In the genomic region with DNA sequence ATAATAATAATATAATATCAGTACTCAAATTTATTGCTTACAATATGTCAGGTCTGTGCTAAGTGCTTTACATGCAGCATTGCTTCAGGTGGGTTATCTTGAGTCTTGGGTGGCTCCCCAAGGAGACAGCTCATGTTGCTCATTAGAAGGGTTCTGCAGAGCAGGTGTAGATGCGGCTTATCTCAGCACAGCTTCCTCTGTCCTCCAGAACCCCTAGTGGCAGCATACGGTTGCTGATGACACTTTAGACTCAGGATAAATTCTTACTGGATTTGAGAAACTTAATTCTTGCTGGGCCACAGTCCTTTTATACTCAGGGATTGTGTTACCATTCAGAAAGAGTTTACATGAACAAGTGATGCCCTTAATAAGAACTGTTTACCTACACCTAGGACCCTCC, we compare ENCODE assay signal across 10 cellular contexts. TPM values are rescaled to one million over a fixed set of nuclear protein-coding genes. Genes with fewer than 3 reads are reported as not detected.
DNase-seq lines count a peak whose midpoint lies in the region; ATAC-seq and TF ChIP-seq lines count a peak whose summit lies in the region.
"Had no signal": no experiment of that assay in that cellular context is flagged by ENCODE, and none has a peak within 500 bp of the region (broad histone marks: within the 10 kb centered on the region; RNA-seq: fewer than 3 reads in every experiment).

No MANE protein-coding gene starts in this region.

- H3K9me3 ChIP-seq in liver (ENCODE audit: control insufficient read depth in 4 of 4, low read length in 3 of 4) (no peaks in the 10 kb centered on the region), vagina (no peaks in the 10 kb centered on the region)
- H3K9me3 ChIP-seq: prostate gland had no signal

- H3K27me3 ChIP-seq in H7 (ENCODE audit: control insufficient read depth, insufficient read depth, low read length) (no peaks in the 10 kb centered on the region), liver (ENCODE audit: control insufficient read depth in 4 of 4, insufficient read depth in 4 of 4, low read length in 3 of 4) (no peaks in the 10 kb centered on the region), vagina (no peaks in the 10 kb centered on the region)

- H3K36me3 Mint-ChIP-seq in activated CD4-positive, alpha-beta T cell treated with anti-CD3 and anti-CD28 coated beads, Interleukin-2, amount 10 ng/mL, durations not matched to agents 7 days and 5 days (ENCODE audit: low read depth) = peaks cover 29% of the 10 kb centered on the region

- H3K27me3 Mint-ChIP-seq in activated CD4-positive, alpha-beta T cell treated with anti-CD3 and anti-CD28 coated beads, Interleukin-2, amount 10 ng/mL, durations not matched to agents 7 days and 5 days = no peaks in the 10 kb centered on the region

- POLR2A ChIA-PET in activated CD4-positive, alpha-beta T cell treated with anti-CD3 and anti-CD28 coated beads, Interleukin-2, amount 10 ng/mL, durations not matched to agents 7 days and 5 days (lab: Charles Lee) = no interaction called here

- H3K9me3 Mint-ChIP-seq in activated CD4-positive, alpha-beta T cell treated with anti-CD3 and anti-CD28 coated beads, Interleukin-2, amount 10 ng/mL, durations not matched to agents 7 days and 5 days = no peaks in the 10 kb centered on the region

- H3K27ac Mint-ChIP-seq in activated CD4-positive, alpha-beta T cell treated with anti-CD3 and anti-CD28 coated beads, Interleukin-2, amount 10 ng/mL, durations not matched to agents 7 days and 5 days = no peak overlapping the region

- 66% methylated on average over 2 of the region's 2 CpGs for WGBS in liver

- H3K4me1 Mint-ChIP-seq in activated CD4-positive, alpha-beta T cell treated with anti-CD3 and anti-CD28 coated beads, Interleukin-2, amount 10 ng/mL, durations not matched to agents 7 days and 5 days = peaks cover 34% of the 10 kb centered on the region

- H3K4me1 ChIP-seq in liver (ENCODE audit: control insufficient read depth in 4 of 4, insufficient read depth in 4 of 4, low read length in 3 of 4) (peaks cover 0 to 8% (median 3%) of the 10 kb centered on the region in 4 donors), vagina (peaks cover 21% of the 10 kb centered on the region)
- H3K4me1 ChIP-seq: prostate gland had no signal

- ATAC-seq in GM19397 (IDR thresholded peaks at IDR 0.05; ENCODE audit: unreplicated experiment) = no peak

- TF ChIP-seq CTCF in liver (IDR thresholded peaks at IDR 0.05; ENCODE audit: low read depth, low read length, missing input control) (peak; percentile 14), vagina (IDR thresholded peaks at IDR 0.05) (no peak)

- H3K9ac ChIP-seq in liver (ENCODE audit: low read depth in 1 of 2, low read length in 2 of 2) = no peak overlapping the region

- H3K4me3 ChIP-seq in H7 (ENCODE audit: insufficient read depth, low read depth, low read length) (no peak overlapping the region), liver (ENCODE audit: low read depth in 1 of 3, low read length in 3 of 3) (no peak overlapping the region), vagina (no peak overlapping the region)
- H3K4me3 ChIP-seq: prostate gland had no signal

- peak; percentile 21 for DNase-seq in DMS53 (lab: John Stamatoyannopoulos, UW)
- DNase-seq in DMS53 treated with DMSO at 0.1 percent for 48 hours (lab: John Stamatoyannopoulos, UW; ENCODE audit: unreplicated experiment) = no peak
- DNase-seq in H7 = peak; percentile 47
- peak; percentile 23 for DNase-seq in activated CD4-positive, alpha-beta T cell treated with anti-CD3 and anti-CD28 coated beads, Interleukin-2, amount 10 ng/mL, durations not matched to agents 7 days and 5 days
- no peak for DNase-seq in vagina (ENCODE audit: extremely low spot score in 2 of 2)
- DNase-seq in NOMO-1 treated with DMSO at 0.1 percent for 48 hours (lab: John Stamatoyannopoulos, UW; ENCODE audit: unreplicated experiment) = no peak
- DNase-seq: 8988T had no signal

- intact Hi-C loops in vagina (cut with DNase I) = no loop called here

- H3K36me3 ChIP-seq in H7 (replicated peaks; ENCODE audit: control insufficient read depth, insufficient read depth, low read length) = no peaks in the 10 kb centered on the region; the same call in 1 of the 2 replicates
- H3K36me3 ChIP-seq in liver (ENCODE audit: control insufficient read depth in 4 of 4, insufficient read depth in 3 of 4, low read depth in 1 of 4, low read length in 3 of 4) = peaks cover under 1 to 10% (median 3%) of the 10 kb centered on the region in 4 donors
- no peaks in the 10 kb centered on the region for H3K36me3 ChIP-seq in vagina
- H3K36me3 ChIP-seq: prostate gland had no signal

- H3K27ac ChIP-seq in liver (ENCODE audit: low read depth in 1 of 2, low read length in 2 of 2) = no peak overlapping the region
- no peak overlapping the region for H3K27ac ChIP-seq in vagina
- H3K27ac ChIP-seq: prostate gland had no signal

- TF ChIP-seq POLR2A in vagina (IDR thresholded peaks at IDR 0.05) = no peak

- CTCF ChIA-PET in activated CD4-positive, alpha-beta T cell treated with anti-CD3 and anti-CD28 coated beads, Interleukin-2, amount 10 ng/mL, durations not matched to agents 7 days and 5 days (lab: Charles Lee) = interaction anchor here (0.6 to 1.7 kb wide), 4 partner anchors 9 to 22 kb away, joined by 3 to 6 read pairs (median 4); a partner anchor contains a TSS

- peak; percentile 24 to 51 for TF ChIP-seq RAD21 in liver (IDR thresholded peaks at IDR 0.05)

- no peak overlapping the region for H3K4me3 Mint-ChIP-seq in activated CD4-positive, alpha-beta T cell treated with anti-CD3 and anti-CD28 coated beads, Interleukin-2, amount 10 ng/mL, durations not matched to agents 7 days and 5 days

TF ChIP-seq in liver, 16 proteins besides CTCF, POLR2A, EP300 and RAD21:
- TF ChIP-seq HNF4G (IDR thresholded peaks at IDR 0.05) (no peak), JUND (IDR thresholded peaks at IDR 0.05) (no peak), HNF4A (conservative IDR thresholded peaks at IDR 0.05) (no peak), SP1 (IDR thresholded peaks at IDR 0.05) (no peak), EGR1 (IDR thresholded peaks at IDR 0.05; ENCODE audit: low read depth in 2 of 2) (no peak), FOXA1 (IDR thresholded peaks at IDR 0.05) (no peak), RXRA (IDR thresholded peaks at IDR 0.05) (no peak), TAF1 (conservative IDR thresholded peaks at IDR 0.05) (no peak)
- TF ChIP-seq, protein P1, sequence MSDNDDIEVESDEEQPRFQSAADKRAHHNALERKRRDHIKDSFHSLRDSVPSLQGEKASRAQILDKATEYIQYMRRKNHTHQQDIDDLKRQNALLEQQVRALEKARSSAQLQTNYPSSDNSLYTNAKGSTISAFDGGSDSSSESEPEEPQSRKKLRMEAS (IDR thresholded peaks at IDR 0.05) = no peak
- TF ChIP-seq, protein P2, sequence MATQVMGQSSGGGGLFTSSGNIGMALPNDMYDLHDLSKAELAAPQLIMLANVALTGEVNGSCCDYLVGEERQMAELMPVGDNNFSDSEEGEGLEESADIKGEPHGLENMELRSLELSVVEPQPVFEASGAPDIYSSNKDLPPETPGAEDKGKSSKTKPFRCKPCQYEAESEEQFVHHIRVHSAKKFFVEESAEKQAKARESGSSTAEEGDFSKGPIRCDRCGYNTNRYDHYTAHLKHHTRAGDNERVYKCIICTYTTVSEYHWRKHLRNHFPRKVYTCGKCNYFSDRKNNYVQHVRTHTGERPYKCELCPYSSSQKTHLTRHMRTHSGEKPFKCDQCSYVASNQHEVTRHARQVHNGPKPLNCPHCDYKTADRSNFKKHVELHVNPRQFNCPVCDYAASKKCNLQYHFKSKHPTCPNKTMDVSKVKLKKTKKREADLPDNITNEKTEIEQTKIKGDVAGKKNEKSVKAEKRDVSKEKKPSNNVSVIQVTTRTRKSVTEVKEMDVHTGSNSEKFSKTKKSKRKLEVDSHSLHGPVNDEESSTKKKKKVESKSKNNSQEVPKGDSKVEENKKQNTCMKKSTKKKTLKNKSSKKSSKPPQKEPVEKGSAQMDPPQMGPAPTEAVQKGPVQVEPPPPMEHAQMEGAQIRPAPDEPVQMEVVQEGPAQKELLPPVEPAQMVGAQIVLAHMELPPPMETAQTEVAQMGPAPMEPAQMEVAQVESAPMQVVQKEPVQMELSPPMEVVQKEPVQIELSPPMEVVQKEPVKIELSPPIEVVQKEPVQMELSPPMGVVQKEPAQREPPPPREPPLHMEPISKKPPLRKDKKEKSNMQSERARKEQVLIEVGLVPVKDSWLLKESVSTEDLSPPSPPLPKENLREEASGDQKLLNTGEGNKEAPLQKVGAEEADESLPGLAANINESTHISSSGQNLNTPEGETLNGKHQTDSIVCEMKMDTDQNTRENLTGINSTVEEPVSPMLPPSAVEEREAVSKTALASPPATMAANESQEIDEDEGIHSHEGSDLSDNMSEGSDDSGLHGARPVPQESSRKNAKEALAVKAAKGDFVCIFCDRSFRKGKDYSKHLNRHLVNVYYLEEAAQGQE (IDR thresholded peaks at IDR 0.05) = no peak
- TF ChIP-seq, protein P3, sequence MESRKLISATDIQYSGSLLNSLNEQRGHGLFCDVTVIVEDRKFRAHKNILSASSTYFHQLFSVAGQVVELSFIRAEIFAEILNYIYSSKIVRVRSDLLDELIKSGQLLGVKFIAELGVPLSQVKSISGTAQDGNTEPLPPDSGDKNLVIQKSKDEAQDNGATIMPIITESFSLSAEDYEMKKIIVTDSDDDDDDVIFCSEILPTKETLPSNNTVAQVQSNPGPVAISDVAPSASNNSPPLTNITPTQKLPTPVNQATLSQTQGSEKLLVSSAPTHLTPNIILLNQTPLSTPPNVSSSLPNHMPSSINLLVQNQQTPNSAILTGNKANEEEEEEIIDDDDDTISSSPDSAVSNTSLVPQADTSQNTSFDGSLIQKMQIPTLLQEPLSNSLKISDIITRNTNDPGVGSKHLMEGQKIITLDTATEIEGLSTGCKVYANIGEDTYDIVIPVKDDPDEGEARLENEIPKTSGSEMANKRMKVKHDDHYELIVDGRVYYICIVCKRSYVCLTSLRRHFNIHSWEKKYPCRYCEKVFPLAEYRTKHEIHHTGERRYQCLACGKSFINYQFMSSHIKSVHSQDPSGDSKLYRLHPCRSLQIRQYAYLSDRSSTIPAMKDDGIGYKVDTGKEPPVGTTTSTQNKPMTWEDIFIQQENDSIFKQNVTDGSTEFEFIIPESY (IDR thresholded peaks at IDR 0.05) = no peak
TF ChIP-seq in liver: peak in this region for 0.

RNA-seq across cellular contexts. Expression of a gene that starts 8.9 kb away (rescaled TPM):
- total RNA-seq in H7 (2014; rRNA removed; shearing (Covaris generic)) = 17.7 and 30.7 TPM in 2 replicates
- total RNA-seq in activated CD4-positive, alpha-beta T cell treated with anti-CD3 and anti-CD28 coated beads, Interleukin-2, amount 10 ng/mL, durations not matched to agents 7 days and 5 days = 10 to 100 TPM; 20.9 to 25.0 TPM
- total RNA-seq in liver = 100 to 1,000 TPM in 1 of 2 donors, 10 to 100 TPM in 1; 22.8 to 113 TPM
- polyA plus RNA-seq in liver = 10 to 100 TPM; 31.6 to 44.8 TPM
- total RNA-seq in vagina = 25.3 TPM

RNA-seq across cellular contexts. Expression of a gene that starts 55.5 kb away (rescaled TPM):
- 1.0 and 2.2 TPM in 2 replicates for total RNA-seq in H7 (2014; rRNA removed; shearing (Covaris generic))
- 10 to 100 TPM; 20.6 to 21.2 TPM for total RNA-seq in activated CD4-positive, alpha-beta T cell treated with anti-CD3 and anti-CD28 coated beads, Interleukin-2, amount 10 ng/mL, durations not matched to agents 7 days and 5 days
- total RNA-seq in liver = 10 to 100 TPM; 11.7 to 59.2 TPM
- 10 to 100 TPM in 1 of 2 donors, 1 to 10 TPM in 1; 5.4 to 23.8 TPM for polyA plus RNA-seq in liver
- 11.5 TPM for total RNA-seq in vagina

Comparison
In these comparisons a context has a peak if more than half of its experiments do, and no peak if none do; other contexts are left out.
1. DNase-seq: peak in DMS53 (single experiment), H7 (single experiment) and activated CD4-positive, alpha-beta T cell treated with anti-CD3 and anti-CD28 coated beads, Interleukin-2, amount 10 ng/mL, durations not matched to agents 7 days and 5 days (single experiment); none in DMS53 treated with DMSO at 0.1 percent for 48 hours (single experiment), vagina (0 of 2) and NOMO-1 treated with DMSO at 0.1 percent for 48 hours (single experiment).